Comparison of ENCODE assay signal across 10 cellular contexts in the genomic region with DNA sequence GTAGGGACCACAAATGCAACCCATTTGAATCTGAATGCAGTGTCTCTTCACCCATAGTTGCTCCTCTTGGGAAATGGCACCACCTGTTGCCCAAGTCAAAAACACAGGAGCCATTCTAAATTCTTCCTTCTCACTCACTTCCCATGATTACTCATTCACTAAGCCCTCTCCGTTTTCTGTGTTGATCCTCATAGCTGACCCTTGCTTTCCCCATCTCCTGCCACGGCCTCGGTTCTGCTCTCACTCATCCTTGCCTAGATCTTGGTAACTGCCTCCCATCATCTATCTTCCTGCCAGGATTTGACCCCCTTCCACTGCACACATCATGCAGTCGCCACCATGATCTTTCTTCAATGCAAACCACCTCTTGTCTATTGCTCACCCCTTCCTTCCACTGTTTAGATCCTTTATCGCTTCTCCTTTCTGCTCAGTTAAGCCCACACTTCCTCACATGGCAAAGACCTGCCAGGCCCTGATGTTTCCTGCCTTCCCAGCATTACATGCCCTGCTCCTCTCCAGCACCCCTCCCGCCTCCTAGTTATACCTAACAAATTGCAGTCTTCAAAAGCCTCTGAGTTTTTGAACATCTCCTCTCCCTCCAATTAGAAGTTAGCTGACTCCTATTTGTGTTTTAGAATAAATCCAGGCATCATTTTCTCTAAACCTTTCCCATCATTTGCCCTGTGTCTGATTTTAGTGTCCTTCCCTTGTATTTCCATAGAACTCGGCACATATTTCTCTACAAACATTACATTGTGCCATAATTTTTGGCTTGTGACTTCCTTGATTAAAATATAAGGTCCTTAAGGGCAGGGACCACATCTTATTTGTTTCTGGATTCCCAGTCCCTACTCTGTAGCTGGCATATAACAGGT. TPM values are rescaled to one million over a fixed set of nuclear protein-coding genes. Genes with fewer than 3 reads are reported as not detected.
DNase-seq lines count a peak whose midpoint lies in the region; ATAC-seq and TF ChIP-seq lines count a peak whose summit lies in the region.
"Had no signal": no experiment of that assay in that cellular context is flagged by ENCODE, and none has a peak within 500 bp of the region (broad histone marks: within the 10 kb centered on the region; RNA-seq: fewer than 3 reads in every experiment).

No MANE protein-coding gene starts in this region.

- H2AK9ac ChIP-seq in IMR-90 (replicated peaks; ENCODE audit: low read depth, low read length, poor library complexity) = no peak overlapping the region

- H4K8ac ChIP-seq in IMR-90 (ENCODE audit: low read depth in 2 of 2, low read length in 2 of 2) = no peak overlapping the region

- H3K14ac ChIP-seq in IMR-90 (replicated peaks; ENCODE audit: low read depth, low read length) = no peak overlapping the region

- no peaks in the 10 kb centered on the region; the same call in none of the 2 replicates for H3K27me3 ChIP-seq in IMR-90 (ENCODE audit: control insufficient read depth, insufficient read depth, low read length)

- 0 out of 2 replicates have a peak, but pooled peaks cover 4% of the 10 kb centered on the region for H3K9me3 ChIP-seq in IMR-90 (ENCODE audit: control insufficient read depth, insufficient read depth, low read length)

- 0 out of 2 replicates have a peak overlapping the region, but pooled peaks have one; percentile 5 for H3K23ac ChIP-seq in IMR-90 (ENCODE audit: low read depth, low read length)

- H3K4me2 ChIP-seq in IMR-90 (ENCODE audit: low read depth, low read length) = no peak overlapping the region

- H3K9me3 Mint-ChIP-seq in WTC11 = peaks cover 46% of the 10 kb centered on the region

- H2AFZ ChIP-seq in IMR-90 (replicated peaks; ENCODE audit: low read length, poor library complexity) = peak overlapping the region; percentile 47

- H3K79me1 ChIP-seq in IMR-90 (ENCODE audit: low read depth in 1 of 2, low read length in 2 of 2) = no peaks in the 10 kb centered on the region

- no peak for TF ChIP-seq POLR2A in IMR-90 (IDR thresholded peaks at IDR 0.05; ENCODE audit: low read depth, low read length)

- BruUV-seq in IMR-90 (replicated peaks; lab: Mats Ljungman, UMichigan) = no TSS peak

- no peak overlapping the region for H2BK120ac ChIP-seq in IMR-90 (ENCODE audit: low read depth, low read length)

- H2BK5ac ChIP-seq in IMR-90 (ENCODE audit: low read depth, low read length, poor library complexity, severe bottlenecking) = no peak overlapping the region

- ATAC-seq in IMR-90 (ENCODE audit: low read depth) = peak; percentile 57
- ATAC-seq in WTC11 = peak; percentile 73
- peak; percentile 72 for ATAC-seq in left lobe of liver

- no peaks in the 10 kb centered on the region for H4K20me1 ChIP-seq in IMR-90 (ENCODE audit: insufficient read depth, low read length)

- dilution Hi-C loops in IMR-90 (cut with HindIII; ENCODE audit: low sequenced_read_pairs, unreplicated experiment) = no loop called here

- H3K4me3 ChIP-seq in IMR-90 (ENCODE audit: insufficient read depth, low read depth, low read length) = no peak overlapping the region

- H3K36me3 ChIP-seq in IMR-90 (ENCODE audit: control insufficient read depth, insufficient read depth, low read length) = no peaks in the 10 kb centered on the region

- intact Hi-C loops in IMR-90 (cut with micrococcal nuclease) = no loop called here

- H2AK5ac ChIP-seq in IMR-90 (ENCODE audit: low read depth, low read length) = no peak overlapping the region

- H3K9ac ChIP-seq in IMR-90 (ENCODE audit: low read depth, low read length) = no peak overlapping the region

- peak; percentile 39 for TF ChIP-seq RAD21 in IMR-90 (IDR thresholded peaks at IDR 0.05; ENCODE audit: low read length)

- H3K27me3 Mint-ChIP-seq in WTC11 (ENCODE audit: low read depth) = peaks cover 10% of the 10 kb centered on the region

- no peak overlapping the region for H3K27ac Mint-ChIP-seq in WTC11

- DNase-seq in EL (peak; percentile 41), IMR-90 (peak; percentile 42), WTC11 (ENCODE audit: low spot score) (no peak), left lobe of liver (ENCODE audit: low spot score) (peak; percentile 58), RPMI8226 (no peak), Ammon's horn (ENCODE audit: low spot score) (no peak), COR-L47 (lab: John Stamatoyannopoulos, UW) (no peak)
- no peak for DNase-seq in activated effector memory CD4-positive, alpha-beta T cell treated with Interleukin-2 at 50 U/mL for 16 hours
- DNase-seq: activated CD8-positive, alpha-beta memory T cell treated with anti-CD3 and anti-CD28 coated beads, Interleukin-2, amount 50 U/mL, for 4 hours; NCI-H446 treated with DMSO at 0.1 percent for 48 hours had no signal

- in situ Hi-C loops in IMR-90 (cut with MboI; ENCODE audit: low sequenced_read_pairs) = no loop called here

- no peak overlapping the region for H4K91ac ChIP-seq in IMR-90 (ENCODE audit: insufficient read depth, low read depth, low read length)

- no peak overlapping the region for H3K27ac ChIP-seq in IMR-90 (ENCODE audit: insufficient read depth, low read length)

- no peak overlapping the region for H2BK20ac ChIP-seq in IMR-90 (ENCODE audit: low read depth, low read length)

- H3K4me3 Mint-ChIP-seq in WTC11 = no peak overlapping the region

- 43% methylated on average over 4 of the region's 7 CpGs; no CpG with 5 or more reads in 1 of the 2 experiments for whole genome bisulfite sequencing in IMR-90 (ENCODE audit: extremely low coverage in 2 of 2, insufficient read length in 1 of 2), 2 experiments

- H3K18ac ChIP-seq in IMR-90 (ENCODE audit: low read depth, low read length) = no peak overlapping the region

- no peak overlapping the region for H3K4ac ChIP-seq in IMR-90 (ENCODE audit: low read depth, low read length)

- CTCF ChIA-PET in IMR-90 (lab: Yijun Ruan, JAX) (no interaction called here), WTC11 (lab: Charles Lee) (interaction anchor here (1.1 kb wide), 1 partner anchor 255 kb away, joined by 6 read pairs; no protein-coding TSS in a partner anchor)

- H3K4me1 Mint-ChIP-seq in WTC11 = peaks cover 9% of the 10 kb centered on the region

- POLR2A ChIA-PET in IMR-90 (lab: Charles Lee; ENCODE audit: unreplicated experiment) (no interaction called here), WTC11 (lab: Charles Lee) (no interaction called here)

- H3K36me3 Mint-ChIP-seq in WTC11 = peaks cover 23% of the 10 kb centered on the region

- TF ChIP-seq CTCF in IMR-90 (conservative IDR thresholded peaks at IDR 0.05; ENCODE audit: low read depth, low read length) (peak; percentile 33), WTC11 (IDR thresholded peaks at IDR 0.05) (no peak)

- no peaks in the 10 kb centered on the region for H3K9me1 ChIP-seq in IMR-90 (ENCODE audit: insufficient read depth, low read length)

- no peak overlapping the region for H3K56ac ChIP-seq in IMR-90 (ENCODE audit: extremely low read depth, insufficient read depth, low read length)

- no peak overlapping the region for H4K5ac ChIP-seq in IMR-90 (ENCODE audit: low read depth, low read length)

- H2BK15ac ChIP-seq in IMR-90 (ENCODE audit: low read depth, low read length) = no peak overlapping the region

- H3K4me1 ChIP-seq in IMR-90 (ENCODE audit: control insufficient read depth, insufficient read depth, low read length) = no peaks in the 10 kb centered on the region

TF ChIP-seq in IMR-90, 13 proteins besides CTCF, POLR2A, EP300 and RAD21 (continues in another document):
- TF ChIP-seq MXI1 (IDR thresholded peaks at IDR 0.05; ENCODE audit: borderline replicate concordance, low read depth, low read length) (no peak), CEBPB (IDR thresholded peaks at IDR 0.05; ENCODE audit: low read depth, low read length) (no peak), MAFK (IDR thresholded peaks at IDR 0.05; ENCODE audit: low read depth, low read length) (no peak), USF2 (IDR thresholded peaks at IDR 0.05; ENCODE audit: low read depth, low read length) (no peak), NFE2L2 (IDR thresholded peaks at IDR 0.05; ENCODE audit: low read depth, low read length) (no peak), CHD1 (IDR thresholded peaks at IDR 0.05; ENCODE audit: low read depth, low read length) (no peak), BHLHE40 (IDR thresholded peaks at IDR 0.05; ENCODE audit: low read depth, low read length) (no peak), SMC3 (IDR thresholded peaks at IDR 0.05; ENCODE audit: low read depth, low read length) (no peak), RFX5 (IDR thresholded peaks at IDR 0.05; ENCODE audit: low read depth, low read length) (no peak), FOS (IDR thresholded peaks at IDR 0.05; ENCODE audit: low read depth, low read length) (no peak)

TF ChIP-seq in WTC11, 78 proteins besides CTCF, POLR2A, EP300 and RAD21 (continues in another document):
- no peak for TF ChIP-seq ATF1 (CRISPR knock-in tag; IDR thresholded peaks at IDR 0.05)
- TF ChIP-seq ZNF532 (CRISPR knock-in tag; IDR thresholded peaks at IDR 0.05; ENCODE audit: borderline replicate concordance) = no peak

RNA-seq across cellular contexts. Expression of gene CPN1, which starts 19.2 kb away (rescaled TPM):
- total RNA-seq in IMR-90 (2012; rRNA removed) = not detected in 2 replicates
- polyA plus RNA-seq in IMR-90 (2012; rRNA removed) = not detected in 2 replicates
- polyA plus RNA-seq in IMR-90 (2012; cell fraction: cytosol; rRNA removed) = not detected in 2 replicates
- not detected in 2 replicates for polyA plus RNA-seq in IMR-90 (2012; cell fraction: nucleus; rRNA removed; ENCODE audit: low replicate concordance)
- total RNA-seq in WTC11 (2021) = 0.42 to 0.69 TPM (median 0.66 TPM) in 3 replicates
- 46.9 TPM for total RNA-seq in left lobe of liver

Comparison
In these comparisons a context has a peak if more than half of its experiments do, and no peak if none do; other contexts are left out.
1. DNase-seq: peak in EL (single experiment), IMR-90 (single experiment) and left lobe of liver (single experiment); none in WTC11 (single experiment), RPMI8226 (single experiment), Ammon's horn (single experiment), activated effector memory CD4-positive, alpha-beta T cell treated with Interleukin-2 at 50 U/mL for 16 hours (single experiment) and COR-L47 (single experiment).
2. RNA of gene CPN1, which starts 19.2 kb away (total RNA-seq): 46.9 TPM in left lobe of liver (single experiment); 0.42 to 0.69 TPM in WTC11 and not detected in IMR-90; every median in the first group is over 10 times any median in the second.
3. Peak in every context shown above with its lines, with median percentiles within 50 percentile points of each other: ATAC-seq.